ENCODE assay signal across 11 cellular contexts in genomic region chr22:19892925-19893324, GRCh38. TPM values are rescaled to one million over a fixed set of nuclear protein-coding genes. Genes with fewer than 3 reads are reported as not detected.
DNase-seq lines count a peak whose midpoint lies in the region; ATAC-seq, FAIRE-seq and TF ChIP-seq lines count a peak whose summit lies in the region.
"Had no signal": no experiment of that assay in that cellular context is flagged by ENCODE, and none has a peak within 500 bp of the region (broad histone marks: within the 10 kb centered on the region; RNA-seq: fewer than 3 reads in every experiment).

No MANE protein-coding gene starts in this region.

- no peak for FAIRE-seq in H1 (lab: Jason Lieb, UNC)
- FAIRE-seq: D721Med, TTC549 had no signal

- no peaks in the 10 kb centered on the region for H3K9me2 ChIP-seq in DOHH2 (replicated peaks; ENCODE audit: control insufficient read depth, low read length)

- H2AK5ac ChIP-seq in H1 (ENCODE audit: low read depth, low read length): no peak overlapping the region

- H3K4me1 ChIP-seq in DOHH2 (ENCODE audit: control insufficient read depth, low read length) (peaks cover 63% of the 10 kb centered on the region), H1 (replicated peaks in 1 of 4; ENCODE audit: control insufficient read depth in 3 of 4, insufficient read depth in 4 of 4, low read length in 3 of 4) (peaks cover 7 to 20% (median 18%) of the 10 kb centered on the region in 4 experiments), prostate gland (replicated peaks) (peaks cover 21% of the 10 kb centered on the region)

- no peak overlapping the region for H2BK5ac ChIP-seq in H1 (ENCODE audit: low read depth, low read length)

- H3K27ac ChIP-seq in DOHH2 (ENCODE audit: low read depth, low read length) (peak overlapping the region; percentile 97), RWPE1 (peak overlapping the region; percentile 100), H1 (ENCODE audit: low read depth, low read length) (no peak overlapping the region), prostate gland (peak overlapping the region; percentile 39 to 47)

- no peaks in the 10 kb centered on the region for H3K79me1 ChIP-seq in H1 (ENCODE audit: low read depth, low read length)

- H4K91ac ChIP-seq in H1 (replicated peaks; ENCODE audit: insufficient read length, low read length): peak overlapping the region; percentile 75

- H3K79me2 ChIP-seq in DOHH2 (ENCODE audit: control insufficient read depth, low read length) (no peaks in the 10 kb centered on the region), H1 (ENCODE audit: control insufficient read depth in 1 of 2, insufficient read depth in 2 of 2, low read length in 2 of 2) (no peaks in the 10 kb centered on the region)

- ATAC-seq in HG03108 (IDR thresholded peaks at IDR 0.05; ENCODE audit: unreplicated experiment): no peak

- H3K9ac ChIP-seq in H1 (replicated peaks in 1 of 4; ENCODE audit: extremely low read depth in 1 of 4, low read depth in 3 of 4, low read length in 3 of 4): no peak overlapping the region

- H3F3A ChIP-seq in DOHH2 (ENCODE audit: control insufficient read depth, insufficient read depth): peaks cover 17% of the 10 kb centered on the region

- no peak for TF ChIP-seq CTCF in DOHH2 (IDR thresholded peaks at IDR 0.05; ENCODE audit: low read depth, low read length, poor library complexity, severe bottlenecking)
- no peak for TF ChIP-seq CTCF in RWPE1 (conservative IDR thresholded peaks at IDR 0.05; ENCODE audit: low read depth)
- TF ChIP-seq CTCF in H1 (IDR thresholded peaks at IDR 0.05; ENCODE audit: control extremely low read depth in 1 of 3, insufficient read depth in 1 of 3, low read depth in 1 of 3, low read length in 3 of 3): no peak
- TF ChIP-seq CTCF in prostate gland (IDR thresholded peaks at IDR 0.05): no peak

- H4K20me1 ChIP-seq in DOHH2 (ENCODE audit: control insufficient read depth, insufficient read depth, low read depth, low read length): no peaks in the 10 kb centered on the region
- no peaks in the 10 kb centered on the region for H4K20me1 ChIP-seq in H1 (replicated peaks in 1 of 2; ENCODE audit: control insufficient read depth in 1 of 2, insufficient read depth in 2 of 2, low read length in 2 of 2)

- peak overlapping the region; percentile 13 for H2BK120ac ChIP-seq in H1 (replicated peaks; ENCODE audit: low read depth, low read length)

- DNase-seq in RWPE1 (ENCODE audit: low spot score) (no peak), H1 (ENCODE audit: low read depth in 1 of 2, low spot score in 2 of 2) (no peak), prostate gland (ENCODE audit: low spot score) (no peak), LoVo (ENCODE audit: low spot score) (no peak), DMS 273 treated with DMSO at 0.1 percent for 48 hours (lab: John Stamatoyannopoulos, UW) (no peak), UCSD-AML1 (lab: John Stamatoyannopoulos, UW; ENCODE audit: unreplicated experiment) (no peak)

- intact Hi-C loops in prostate gland (cut with DNase I): no loop called here

- H3K23me2 ChIP-seq in H1 (ENCODE audit: low read depth, low read length): no peaks in the 10 kb centered on the region

- H2BK12ac ChIP-seq in H1 (ENCODE audit: low read depth, low read length): peak overlapping the region; percentile 96

- H3K4ac ChIP-seq in H1 (replicated peaks; ENCODE audit: insufficient read length, low read depth, low read length): no peak overlapping the region

- peak overlapping the region; percentile 87 for H3K4me2 ChIP-seq in DOHH2 (ENCODE audit: low read length)
- no peak overlapping the region for H3K4me2 ChIP-seq in H1 (ENCODE audit: insufficient read depth in 1 of 2, low read depth in 2 of 2, low read length in 2 of 2)

- 0 out of 2 replicates have a peak overlapping the region, but pooled peaks have one; percentile 62 for H2BK20ac ChIP-seq in H1 (ENCODE audit: low read length)

- 84% methylated on average over 13 of the region's 13 CpGs; no CpG with 5 or more reads in 1 of the 2 experiments for WGBS in H1 (ENCODE audit: extremely low coverage in 1 of 2, insufficient coverage in 1 of 2, insufficient read length in 1 of 2, insufficient replicate concordance in 2 of 2, low coverage in 1 of 2, low lambda C conversion rate in 2 of 2, missing lambda C conversion rate in 1 of 2), 2 experiments
- WGBS in prostate gland: 73% methylated on average over 13 of the region's 13 CpGs

- no peak for TF ChIP-seq EP300 in H1 (IDR thresholded peaks at IDR 0.05; ENCODE audit: borderline replicate concordance in 1 of 2, low read depth in 2 of 2, low read length in 2 of 2)

- TF ChIP-seq RAD21 in H1 (IDR thresholded peaks at IDR 0.05 in 1 of 2, conservative IDR thresholded peaks at IDR 0.05 in 1 of 2; ENCODE audit: low read depth in 2 of 2, low read length in 2 of 2): no peak

- no peak overlapping the region for H3K56ac ChIP-seq in H1 (replicated peaks; ENCODE audit: insufficient read length, low read depth, low read length)

- H3K27me3 ChIP-seq in DOHH2 (ENCODE audit: control insufficient read depth, low read length): no peaks in the 10 kb centered on the region
- H3K27me3 ChIP-seq in H1 (replicated peaks in 1 of 4; ENCODE audit: control insufficient read depth in 3 of 4, extremely low read depth in 1 of 4, insufficient read depth in 3 of 4, low read length in 3 of 4): peaks cover 0 to 2% (median 0%) of the 10 kb centered on the region in 4 experiments; a peak in 4 of 7 replicates
- no peaks in the 10 kb centered on the region for H3K27me3 ChIP-seq in prostate gland (replicated peaks; ENCODE audit: insufficient read depth)
- H3K27me3 ChIP-seq: breast epithelium had no signal

- H2BK15ac ChIP-seq in H1 (ENCODE audit: low read length): 0 out of 2 replicates have a peak overlapping the region, but pooled peaks have one; percentile 76

- no peak overlapping the region for H4K8ac ChIP-seq in H1 (ENCODE audit: extremely low read depth, insufficient read depth, low read length)

- no peak overlapping the region for H4K5ac ChIP-seq in H1 (ENCODE audit: insufficient read length, low read depth, low read length)

- no peak for TF ChIP-seq POLR2A in H1 (IDR thresholded peaks at IDR 0.05; ENCODE audit: control extremely low read depth in 1 of 2, low read depth in 2 of 2, low read length in 2 of 2)
- no peak for TF ChIP-seq POLR2A in prostate gland (IDR thresholded peaks at IDR 0.05)

- H3K4me3 ChIP-seq in DOHH2 (ENCODE audit: low read length) (peak overlapping the region; percentile 65; the same call in 1 of the 2 replicates), H1 (ENCODE audit: extremely low read depth in 1 of 4, insufficient read depth in 2 of 4, low read depth in 3 of 4, low read length in 4 of 4) (no peak overlapping the region), prostate gland (no peak overlapping the region)

- H3K14ac ChIP-seq in H1 (ENCODE audit: insufficient read length): no peak overlapping the region

- CTCF ChIA-PET in RWPE1 (lab: Yijun Ruan, JAX) (no interaction called here), H1 (lab: Charles Lee; ENCODE audit: partially characterized antibody) (interaction anchor here (0.9 to 9.5 kb wide), 4 partner anchors 8 to 163 kb away, joined by 3 to 69 read pairs (median 3); no protein-coding TSS in a partner anchor)

- no peak overlapping the region for H2AFZ ChIP-seq in H1 (ENCODE audit: low read length)

- no peaks in the 10 kb centered on the region for H3K9me3 ChIP-seq in DOHH2 (ENCODE audit: control insufficient read depth, insufficient read depth, low read length)
- no peaks in the 10 kb centered on the region for H3K9me3 ChIP-seq in H1 (ENCODE audit: insufficient read depth in 2 of 2, low read depth in 1 of 2, low read length in 1 of 2)
- H3K9me3 ChIP-seq in prostate gland: no peaks in the 10 kb centered on the region
- H3K9me3 ChIP-seq: breast epithelium had no signal

- H3K36me3 ChIP-seq in DOHH2 (ENCODE audit: control insufficient read depth, low read length) (peaks cover 7% of the 10 kb centered on the region), H1 (ENCODE audit: control insufficient read depth in 2 of 4, insufficient read depth in 4 of 4, low read length in 3 of 4) (no peaks in the 10 kb centered on the region), prostate gland (no peaks in the 10 kb centered on the region)
- H3K36me3 ChIP-seq: breast epithelium had no signal

- POLR2A ChIA-PET in RWPE1 (lab: Yijun Ruan, JAX; ENCODE audit: low non-redundant PET): no interaction called here
- POLR2A ChIA-PET in H1 (lab: Charles Lee; ENCODE audit: partially characterized antibody): no interaction called here

- no peak overlapping the region for H3K23ac ChIP-seq in H1 (ENCODE audit: insufficient read length)

- peak overlapping the region; percentile 78; the same call in 1 of the 2 replicates for H3K18ac ChIP-seq in H1 (ENCODE audit: extremely low read depth, low read length)

RNA-seq across cellular contexts. Expression of gene GNB1L, which starts 38.3 kb away (rescaled TPM):
- 14.3 and 15.6 TPM in 2 replicates for total RNA-seq in H1 (2021; fragmentation: NEBNext Ultra II Directional; extraction: Animal tissue kit (Norgen Biotek cat#: 25700))
- polyA plus RNA-seq in H1 (2011; rRNA removed): 14.0 and 23.2 TPM in 2 replicates
- 17.3 TPM for polyA plus RNA-seq in H1 (2011; cell fraction: cytosol; rRNA removed)
- 21.9 TPM for polyA plus RNA-seq in H1 (2011; cell fraction: nucleus; rRNA removed)
- polyA plus RNA-seq in H1 (2012, experiment 1 of 2): 9.1 to 18.9 TPM (median 16.9 TPM) in 4 replicates
- 14.8 TPM for polyA plus RNA-seq in H1 (2012, experiment 2 of 2)
- 5.8 TPM for polyA plus RNA-seq in H1 (2013, experiment 1 of 2)
- polyA plus RNA-seq in H1 (2013, experiment 2 of 2): 5.3 TPM
- polyA minus RNA-seq in H1 (2011; rRNA and poly(A)+ RNA removed): 3.8 and 4.5 TPM in 2 replicates
- polyA minus RNA-seq in H1 (2011; cell fraction: cytosol; rRNA and poly(A)+ RNA removed): 6.1 TPM
- 5.6 TPM for polyA minus RNA-seq in H1 (2011; cell fraction: nucleus; rRNA and poly(A)+ RNA removed)
- 10 to 100 TPM in 1 of 2 donors, 1 to 10 TPM in 1; 5.6 to 12.0 TPM for total RNA-seq in prostate gland

RNA-seq across cellular contexts. Expression of gene RTL10, which starts 38.3 kb away (rescaled TPM):
- total RNA-seq in H1 (2021; fragmentation: NEBNext Ultra II Directional; extraction: Animal tissue kit (Norgen Biotek cat#: 25700)): 16.1 and 18.8 TPM in 2 replicates
- polyA plus RNA-seq in H1 (2011; rRNA removed): 11.5 and 15.5 TPM in 2 replicates
- 9.8 TPM for polyA plus RNA-seq in H1 (2011; cell fraction: cytosol; rRNA removed)
- 21.7 TPM for polyA plus RNA-seq in H1 (2011; cell fraction: nucleus; rRNA removed)
- 9.6 to 13.3 TPM (median 12.3 TPM) in 4 replicates for polyA plus RNA-seq in H1 (2012, experiment 1 of 2)
- polyA plus RNA-seq in H1 (2012, experiment 2 of 2): 9.3 TPM
- 7.9 TPM for polyA plus RNA-seq in H1 (2013, experiment 1 of 2)
- 7.7 TPM for polyA plus RNA-seq in H1 (2013, experiment 2 of 2)
- 32.1 and 33.6 TPM in 2 replicates for polyA minus RNA-seq in H1 (2011; rRNA and poly(A)+ RNA removed)
- polyA minus RNA-seq in H1 (2011; cell fraction: cytosol; rRNA and poly(A)+ RNA removed): 10.3 TPM
- 21.5 TPM for polyA minus RNA-seq in H1 (2011; cell fraction: nucleus; rRNA and poly(A)+ RNA removed)
- 10 to 100 TPM; 15.7 to 41.9 TPM for total RNA-seq in prostate gland

RNA-seq across cellular contexts. Expression of gene COMT, which starts 48.6 kb away (rescaled TPM):
- total RNA-seq in H1 (2021; fragmentation: NEBNext Ultra II Directional; extraction: Animal tissue kit (Norgen Biotek cat#: 25700)): 15.2 and 16.6 TPM in 2 replicates
- polyA plus RNA-seq in H1 (2011; rRNA removed): 33.7 and 45.0 TPM in 2 replicates
- polyA plus RNA-seq in H1 (2011; cell fraction: cytosol; rRNA removed): 30.8 TPM
- 39.7 TPM for polyA plus RNA-seq in H1 (2011; cell fraction: nucleus; rRNA removed)
- polyA plus RNA-seq in H1 (2012, experiment 1 of 2): 21.8 to 30.3 TPM (median 29.0 TPM) in 4 replicates
- 26.2 TPM for polyA plus RNA-seq in H1 (2012, experiment 2 of 2)
- 12.0 TPM for polyA plus RNA-seq in H1 (2013, experiment 1 of 2)
- 10.6 TPM for polyA plus RNA-seq in H1 (2013, experiment 2 of 2)
- 9.1 and 11.6 TPM in 2 replicates for polyA minus RNA-seq in H1 (2011; rRNA and poly(A)+ RNA removed)
- 25.5 TPM for polyA minus RNA-seq in H1 (2011; cell fraction: cytosol; rRNA and poly(A)+ RNA removed)
- 7.3 TPM for polyA minus RNA-seq in H1 (2011; cell fraction: nucleus; rRNA and poly(A)+ RNA removed)
- 100 to 1,000 TPM; 456 to 513 TPM for total RNA-seq in prostate gland

RNA-seq across cellular contexts. Expression of gene TXNRD2, which starts 48.7 kb away (rescaled TPM):
- 14.2 and 14.8 TPM in 2 replicates for total RNA-seq in H1 (2021; fragmentation: NEBNext Ultra II Directional; extraction: Animal tissue kit (Norgen Biotek cat#: 25700))
- polyA plus RNA-seq in H1 (2011; rRNA removed): 21.9 and 25.0 TPM in 2 replicates
- polyA plus RNA-seq in H1 (2011; cell fraction: cytosol; rRNA removed): 20.2 TPM
- polyA plus RNA-seq in H1 (2011; cell fraction: nucleus; rRNA removed): 38.2 TPM
- polyA plus RNA-seq in H1 (2012, experiment 1 of 2): 11.3 to 14.7 TPM (median 13.7 TPM) in 4 replicates
- polyA plus RNA-seq in H1 (2012, experiment 2 of 2): 16.5 TPM
- 8.1 TPM for polyA plus RNA-seq in H1 (2013, experiment 1 of 2)
- polyA plus RNA-seq in H1 (2013, experiment 2 of 2): 9.0 TPM
- polyA minus RNA-seq in H1 (2011; rRNA and poly(A)+ RNA removed): 6.3 and 8.1 TPM in 2 replicates
- 6.8 TPM for polyA minus RNA-seq in H1 (2011; cell fraction: cytosol; rRNA and poly(A)+ RNA removed)
- polyA minus RNA-seq in H1 (2011; cell fraction: nucleus; rRNA and poly(A)+ RNA removed): 13.8 TPM
- 10 to 100 TPM; 62.1 to 84.5 TPM for total RNA-seq in prostate gland

Comparison
In these comparisons a context has a peak if more than half of its experiments do, and no peak if none do; other contexts are left out.
1. RNA of gene COMT, which starts 48.6 kb away (total RNA-seq): 456 to 513 TPM in prostate gland; 15.2 to 16.6 TPM in H1; every median in the first group is over 10 times any median in the second.